Comparison of ENCODE assay signal across 2 cellular contexts in the genomic region with DNA sequence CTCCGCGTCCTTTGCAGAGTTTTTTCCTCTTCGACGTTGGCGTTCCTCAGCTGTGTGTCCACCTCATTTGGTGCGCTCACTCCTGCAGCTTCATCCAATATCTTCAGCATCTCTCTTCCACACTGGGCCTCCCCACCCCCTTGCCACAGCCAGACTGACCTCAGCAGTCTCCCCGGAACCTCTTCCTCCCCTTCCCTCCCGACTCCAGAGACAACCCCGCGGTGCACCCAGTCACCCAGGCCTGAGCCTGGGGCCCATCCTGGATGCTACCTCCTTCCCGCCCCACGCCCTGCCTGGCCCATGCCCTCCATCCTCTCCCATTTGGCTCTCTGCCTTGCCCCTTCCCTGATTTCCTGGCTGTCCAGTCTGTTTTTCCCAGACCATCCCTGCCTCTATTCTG.
TF ChIP-seq lines count a peak whose summit lies in the region.

No MANE protein-coding gene starts in this region.

TF ChIP-seq in liver, 16 proteins besides CTCF, POLR2A, EP300 and RAD21:
- TF ChIP-seq ZBTB33 (IDR thresholded peaks at IDR 0.05): no peak
- TF ChIP-seq JUND (IDR thresholded peaks at IDR 0.05): no peak
- TF ChIP-seq FOXA2 (IDR thresholded peaks at IDR 0.05): no peak
- no peak for TF ChIP-seq EGR1 (IDR thresholded peaks at IDR 0.05; ENCODE audit: low read depth in 2 of 2)
- TF ChIP-seq TAF1 (conservative IDR thresholded peaks at IDR 0.05): no peak
- TF ChIP-seq FOXA1 (IDR thresholded peaks at IDR 0.05): no peak
- no peak for TF ChIP-seq RXRA (IDR thresholded peaks at IDR 0.05)
- no peak for TF ChIP-seq HNF4A (conservative IDR thresholded peaks at IDR 0.05)
- no peak for TF ChIP-seq SP1 (IDR thresholded peaks at IDR 0.05)
TF ChIP-seq in liver: peak in this region for 0.

TF ChIP-seq in HepG2, 621 proteins besides CTCF, POLR2A, EP300 and RAD21:
- TF ChIP-seq RNF2 (conservative IDR thresholded peaks at IDR 0.05; ENCODE audit: low read depth) (no peak), ZNF143 (CRISPR knock-in tag; IDR thresholded peaks at IDR 0.05) (no peak)
